25 cellular contexts compared by ENCODE assay signal in genomic region chr10:3141361-3142005, GRCh38. TPM values are rescaled to one million over a fixed set of nuclear protein-coding genes. Genes with fewer than 3 reads are reported as not detected.
DNase-seq lines count a peak whose midpoint lies in the region; ATAC-seq, FAIRE-seq and TF ChIP-seq lines count a peak whose summit lies in the region.
"Had no signal": no experiment of that assay in that cellular context is flagged by ENCODE, and none has a peak within 500 bp of the region (broad histone marks: within the 10 kb centered on the region; RNA-seq: fewer than 3 reads in every experiment).

No MANE protein-coding gene starts in this region.

- H3K27ac Mint-ChIP-seq in GM23338 = 0 out of 2 replicates have a peak overlapping the region, but pooled peaks have one; percentile 9
- H3K27ac Mint-ChIP-seq in chondrocyte (ENCODE audit: unreplicated experiment) = peak overlapping the region; percentile 88

- H3K36me3 Mint-ChIP-seq in GM23338 (ENCODE audit: low read depth) (peaks cover 77% of the 10 kb centered on the region), chondrocyte (ENCODE audit: low read depth) (peaks cover 52% of the 10 kb centered on the region)

- POLR2A ChIA-PET in AG04450 (lab: Yijun Ruan, JAX) = no interaction called here

- H3K27me3 ChIP-seq in AG04450 (ENCODE audit: control insufficient read depth, insufficient read depth, low read length) (no peaks in the 10 kb centered on the region), GM23338 (ENCODE audit: insufficient read depth) (no peaks in the 10 kb centered on the region), layer of hippocampus (ENCODE audit: control insufficient read depth, insufficient read depth, low read length) (no peaks in the 10 kb centered on the region)
- H3K27me3 ChIP-seq: ascending aorta, esophagus squamous epithelium, gastrocnemius medialis, upper lobe of left lung had no signal

- no peaks in the 10 kb centered on the region for H3K4me1 ChIP-seq in GM23338 (ENCODE audit: insufficient read depth)
- H3K4me1 ChIP-seq: upper lobe of left lung had no signal

- H3K4me2 ChIP-seq in GM23338 = no peak overlapping the region

- TF ChIP-seq CTCF in AG04450 (IDR thresholded peaks at IDR 0.05; ENCODE audit: low read depth, low read length) = no peak
- TF ChIP-seq CTCF in GM23338 (conservative IDR thresholded peaks at IDR 0.05; ENCODE audit: low read depth in 2 of 2) = no peak
- no peak for TF ChIP-seq CTCF in chondrocyte (IDR thresholded peaks at IDR 0.05)

- H3K27me3 Mint-ChIP-seq in GM23338 (ENCODE audit: insufficient read depth, low read depth, poor library complexity) = peaks cover 7% of the 10 kb centered on the region
- no peaks in the 10 kb centered on the region for H3K27me3 Mint-ChIP-seq in chondrocyte (ENCODE audit: low read depth)
- H3K27me3 Mint-ChIP-seq: CD8-positive, alpha-beta memory T cell had no signal

- H3K36me3 ChIP-seq in GM23338 (ENCODE audit: insufficient read depth) = peaks cover 23% of the 10 kb centered on the region

- no peaks in the 10 kb centered on the region for H3K9me3 Mint-ChIP-seq in GM23338
- H3K9me3 Mint-ChIP-seq in chondrocyte (ENCODE audit: low read depth) = no peaks in the 10 kb centered on the region
- H3K9me3 Mint-ChIP-seq: activated naive CD4-positive, alpha-beta T cell treated with anti-CD3 and anti-CD28 coated beads, Interleukin-2, amount 50 U/mL, for 72 hours; CD8-positive, alpha-beta memory T cell had no signal

- H3K4me3 Mint-ChIP-seq in GM23338 (no peak overlapping the region), chondrocyte (ENCODE audit: unreplicated experiment) (no peak overlapping the region)
- H3K4me3 Mint-ChIP-seq: CD8-positive, alpha-beta memory T cell had no signal

- H3K9me2 ChIP-seq in GM23338 (ENCODE audit: insufficient read depth) = no peaks in the 10 kb centered on the region

- CTCF ChIA-PET in AG04450 (lab: Charles Lee) = no interaction called here

- peak; percentile 13; the same call in 1 of the 3 replicates for ATAC-seq in GM23338
- ATAC-seq: gastrocnemius medialis, sciatic nerve had no signal

- no peaks in the 10 kb centered on the region; the same call in 1 of the 2 replicates for H3K9me3 ChIP-seq in AG04450 (ENCODE audit: control insufficient read depth, insufficient read depth, low read length)
- H3K9me3 ChIP-seq: ascending aorta, esophagus squamous epithelium, gastrocnemius medialis, upper lobe of left lung had no signal

- FAIRE-seq in HTR-8/SVneo (lab: Jason Lieb, UNC) = no peak
- FAIRE-seq: islet of Langerhans had no signal

- H3K27ac ChIP-seq in AG04450 (ENCODE audit: low read depth, low read length) = peak overlapping the region; percentile 11
- no peak overlapping the region for H3K27ac ChIP-seq in GM23338 (ENCODE audit: low read depth)
- peak overlapping the region; percentile 43 for H3K27ac ChIP-seq in layer of hippocampus (ENCODE audit: low read depth, low read length)
- H3K27ac ChIP-seq: upper lobe of left lung had no signal

- H3K4me3 ChIP-seq in AG04450 (ENCODE audit: low read depth, low read length) (no peak overlapping the region), GM23338 (no peak overlapping the region)
- H3K4me3 ChIP-seq: ascending aorta, esophagus squamous epithelium, gastrocnemius medialis, upper lobe of left lung had no signal

- H4K20me1 ChIP-seq in GM23338 (replicated peaks; ENCODE audit: insufficient read depth) = peaks cover 11% of the 10 kb centered on the region

- H3K79me2 ChIP-seq in GM23338 (replicated peaks; ENCODE audit: insufficient read depth) = no peaks in the 10 kb centered on the region

- no peaks in the 10 kb centered on the region for H3K4me1 Mint-ChIP-seq in GM23338
- peaks cover 28% of the 10 kb centered on the region for H3K4me1 Mint-ChIP-seq in chondrocyte (ENCODE audit: low read depth)
- H3K4me1 Mint-ChIP-seq: CD8-positive, alpha-beta memory T cell had no signal

- DNase-seq in AG04450 (ENCODE audit: low read depth, low spot score) (no peak), GM23338 (ENCODE audit: low spot score) (no peak), chondrocyte (ENCODE audit: low spot score) (no peak), HTR-8/SVneo (ENCODE audit: insufficient read length, low spot score) (no peak), NCI-H2081 (lab: John Stamatoyannopoulos, UW) (no peak), T-helper 1 cell (no peak)
- no peak for DNase-seq in activated CD8-positive, alpha-beta memory T cell treated with anti-CD3 and anti-CD28 coated beads, Interleukin-2, amount 50 U/mL, for 4 hours
- DNase-seq: CD8-positive, alpha-beta memory T cell; cerebellar nuclear complex; DMS153; effector memory CD4-positive, alpha-beta T cell; esophagus squamous epithelium; gastrocnemius medialis; HCEC 1CT; NCI-H1092; NCI-H2029; NCI-H774; stimulated activated CD4-positive, alpha-beta T cell treated with anti-CD3 and anti-CD28 coated beads, Interleukin-15, amount 100 ng/mL, for 24 hours; T-helper 9 cell had no signal

- H2AFZ ChIP-seq in GM23338 = no peak overlapping the region

- no peaks in the 10 kb centered on the region; the same call in 1 of the 2 replicates for H3F3A ChIP-seq in GM23338 (replicated peaks; ENCODE audit: low read depth)

TF ChIP-seq in GM23338, 12 proteins besides CTCF, POLR2A, EP300 and RAD21:
- no peak for TF ChIP-seq REST (IDR thresholded peaks at IDR 0.05; ENCODE audit: unreplicated experiment)
- no peak for TF ChIP-seq STAT1 (IDR thresholded peaks at IDR 0.05; ENCODE audit: unreplicated experiment)
- TF ChIP-seq ZNF114 (CRISPR knock-in tag; IDR thresholded peaks at IDR 0.05) = no peak
- no peak for TF ChIP-seq NANOG (IDR thresholded peaks at IDR 0.05; ENCODE audit: borderline replicate concordance)
- TF ChIP-seq POLR2AphosphoS5 (IDR thresholded peaks at IDR 0.05; ENCODE audit: low read depth) = no peak
- TF ChIP-seq EZH2phosphoT487 (IDR thresholded peaks at IDR 0.05; ENCODE audit: unreplicated experiment) = no peak
- no peak for TF ChIP-seq ETS1 (IDR thresholded peaks at IDR 0.05)

RNA-seq across cellular contexts. Expression of gene PITRM1, which starts 31.1 kb away (rescaled TPM):
- 52.8 and 71.0 TPM in 2 replicates for polyA plus RNA-seq in AG04450 (2011; rRNA removed)
- 63.4 and 71.1 TPM in 2 replicates for polyA minus RNA-seq in AG04450 (2011; rRNA and poly(A)+ RNA removed)
- total RNA-seq in GM23338 (2014; rRNA removed; shearing (Covaris generic)) = 33.0 and 51.1 TPM in 2 replicates
- 25.1 and 29.0 TPM in 2 replicates for polyA plus RNA-seq in GM23338 (2016; fragmentation: Nextera tagmentation; extraction: Ambion mirVana)
- total RNA-seq in chondrocyte = 71.8 to 95.0 TPM (median 84.9 TPM) in 3 replicates
